24 cellular contexts compared by ENCODE assay signal in the genomic region with DNA sequence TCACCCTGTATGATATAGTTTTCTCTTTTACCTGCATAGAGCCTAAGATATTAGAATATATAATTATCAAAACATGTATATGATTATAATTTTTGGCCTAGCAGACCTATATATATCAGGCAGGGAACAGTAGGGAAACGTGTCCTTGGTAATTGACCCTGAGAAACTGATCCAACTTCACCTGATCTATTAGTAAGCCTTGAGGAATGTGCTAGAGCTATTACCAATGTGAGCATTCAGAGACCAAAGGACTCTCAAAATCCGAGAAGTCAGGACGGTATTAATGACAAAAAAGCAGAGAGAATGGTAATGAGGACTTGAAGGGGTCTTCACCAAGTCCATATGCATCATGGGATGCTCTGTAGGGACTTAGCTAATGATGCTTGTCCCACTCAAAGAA.
"Had no signal": no experiment of that assay in that cellular context is flagged by ENCODE, and none has a peak within 500 bp of the region (broad histone marks: within the 10 kb centered on the region; RNA-seq: fewer than 3 reads in every experiment).

No MANE protein-coding gene starts in this region.

- H3K27ac ChIP-seq: breast epithelium, gastroesophageal sphincter, hepatocyte, lower lobe of right lung, right lobe of liver, tibial nerve had no signal

- H3K4me3 ChIP-seq: breast epithelium, gastroesophageal sphincter, hepatocyte, lower lobe of right lung, mucosa of descending colon, right lobe of liver, tibial nerve had no signal

- FAIRE-seq: endometrium had no signal

- H3K79me2 ChIP-seq: hepatocyte had no signal

- H3K9me3 ChIP-seq: breast epithelium, gastroesophageal sphincter, lower lobe of right lung, mucosa of descending colon, right lobe of liver, tibial nerve had no signal

- H2AFZ ChIP-seq: hepatocyte had no signal

- ATAC-seq: gastroesophageal sphincter; left lobe of liver; lower lobe of right lung; mucosa of descending colon; natural killer cell treated with Interleukin-12 subunit alpha and Interleukin-12 subunit beta and Interleukin-15 and Interleukin-18, amount 100 ng/mL, for 72 hours; right lobe of liver had no signal

- H3K36me3 ChIP-seq: breast epithelium, gastroesophageal sphincter, lower lobe of right lung, right lobe of liver, tibial nerve had no signal

- H3K4me1 ChIP-seq: breast epithelium, gastroesophageal sphincter, lower lobe of right lung, right lobe of liver, tibial nerve had no signal

- DNase-seq: activated CD4-positive, alpha-beta memory T cell treated with anti-CD3 and anti-CD28 coated beads for 36 hours; activated CD4-positive, alpha-beta T cell treated with anti-CD3 and anti-CD28 coated beads, Interleukin-2, amount 10 ng/mL, durations not matched to agents 24 days and 14 days; activated CD4-positive, CD25-positive, alpha-beta regulatory T cell treated with anti-CD3 and anti-CD28 coated beads, Interleukin-2, amount 50 U/mL, for 72 hours; activated CD8-positive, alpha-beta memory T cell treated with anti-CD3 and anti-CD28 coated beads, Interleukin-2, amount 50 U/mL, for 48 hours; activated gamma-delta T cell; activated naive CD4-positive, alpha-beta T cell treated with anti-CD3 and anti-CD28 coated beads, Interleukin-2, amount 10 ng/mL, durations not matched to agents 7 days and 5 days; activated naive CD8-positive, alpha-beta T cell treated with anti-CD3 and anti-CD28 coated beads, Interleukin-2, amount 10 ng/mL, durations not matched to agents 7 days and 5 days; activated T-cell treated with anti-CD3 and anti-CD28 coated beads, Interleukin-2, amount 50 U/mL, for 24 hours; amniotic stem cell; dermis blood vessel endothelial cell; effector CD4-positive, alpha-beta T cell; lower lobe of right lung; mucosa of descending colon; right lobe of liver; stimulated activated CD4-positive, alpha-beta T cell treated with anti-CD3 and anti-CD28 coated beads, Interleukin-2, amount 100 ng/mL, for 48 hours; stimulated activated naive CD4-positive, alpha-beta T cell treated with Interleukin-2 at 50 U/mL for 16 hours; T1000 had no signal

- H3K27me3 ChIP-seq: breast epithelium, gastroesophageal sphincter, hepatocyte, right lobe of liver, tibial nerve had no signal

- H3K4me2 ChIP-seq: hepatocyte had no signal
